9 cellular contexts compared by ENCODE assay signal in the genomic region with DNA sequence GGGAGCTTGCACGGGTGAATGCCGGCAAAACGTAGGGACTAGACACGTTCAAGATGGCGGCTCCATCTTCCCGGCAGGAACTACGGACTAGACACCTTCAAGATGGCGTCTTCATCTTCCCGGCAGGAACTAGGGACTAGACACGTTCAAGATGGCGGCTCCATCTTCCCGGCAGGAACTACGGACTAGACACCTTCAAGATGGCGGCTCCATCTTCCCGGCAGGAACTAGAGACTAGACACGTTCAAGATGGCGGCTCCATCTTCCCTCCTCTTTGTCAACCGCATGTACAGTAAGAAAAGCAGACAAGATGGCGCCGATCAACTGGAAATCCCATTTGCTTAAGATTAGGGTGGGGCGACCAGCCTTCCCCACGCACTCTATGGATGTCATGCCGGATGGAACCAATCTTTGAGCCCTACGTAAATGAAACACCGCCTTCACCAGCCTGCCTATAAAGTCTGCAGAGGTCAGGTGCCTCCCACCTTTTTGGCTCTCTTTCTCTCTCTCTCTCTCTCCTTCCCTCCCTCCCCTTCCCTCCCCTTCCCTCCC.
DNase-seq lines count a peak whose midpoint lies in the region; ATAC-seq and TF ChIP-seq lines count a peak whose summit lies in the region.
"Had no signal": no experiment of that assay in that cellular context is flagged by ENCODE, and none has a peak within 500 bp of the region (broad histone marks: within the 10 kb centered on the region; RNA-seq: fewer than 3 reads in every experiment).

No MANE protein-coding gene starts in this region.

- ATAC-seq in Right ventricle myocardium superior (ENCODE audit: poor library complexity) (peak; percentile 53), GM23338 (no peak)

- POLR2A ChIA-PET in HEK293T (lab: Yijun Ruan, JAX), result no interaction called here

- H3K4me2 ChIP-seq in GM23338, result no peak overlapping the region

- no peak overlapping the region for H2AFZ ChIP-seq in GM23338

- DNase-seq in HEK293T (ENCODE audit: extremely low spot score) (peak; percentile 53), NCI-H69 (lab: John Stamatoyannopoulos, UW) (peak; percentile 48), Right ventricle myocardium superior (no peak), renal cortical epithelial cell (ENCODE audit: low read depth) (peak; percentile 79), GM23338 (ENCODE audit: low spot score) (no peak), A172 (ENCODE audit: low spot score) (no peak)
- DNase-seq in activated naive CD4-positive, alpha-beta T cell treated with anti-CD3 and anti-CD28 coated beads, Interleukin-2, amount 10 ng/mL, durations not matched to agents 7 days and 5 days, result peak; percentile 60

- no peak overlapping the region for H3K27ac Mint-ChIP-seq in activated naive CD4-positive, alpha-beta T cell treated with anti-CD3 and anti-CD28 coated beads, Interleukin-2, amount 10 ng/mL, durations not matched to agents 7 days and 5 days
- H3K27ac Mint-ChIP-seq in GM23338, result no peak overlapping the region

- no peaks in the 10 kb centered on the region for H3K9me2 ChIP-seq in GM23338 (ENCODE audit: insufficient read depth)

- H3K4me3 Mint-ChIP-seq in activated naive CD4-positive, alpha-beta T cell treated with anti-CD3 and anti-CD28 coated beads, Interleukin-2, amount 10 ng/mL, durations not matched to agents 7 days and 5 days, result peak overlapping the region; percentile 24
- no peak overlapping the region for H3K4me3 Mint-ChIP-seq in GM23338

- no peaks in the 10 kb centered on the region for H3K27me3 ChIP-seq in GM23338 (ENCODE audit: insufficient read depth)

- peaks cover 27% of the 10 kb centered on the region for H3K9me3 Mint-ChIP-seq in activated naive CD4-positive, alpha-beta T cell treated with anti-CD3 and anti-CD28 coated beads, Interleukin-2, amount 10 ng/mL, durations not matched to agents 7 days and 5 days
- peaks cover 85% of the 10 kb centered on the region for H3K9me3 Mint-ChIP-seq in GM23338

- H3K4me1 ChIP-seq in GM23338 (ENCODE audit: insufficient read depth), result no peaks in the 10 kb centered on the region

- no peaks in the 10 kb centered on the region for H3K79me2 ChIP-seq in GM23338 (replicated peaks; ENCODE audit: insufficient read depth)

- no peaks in the 10 kb centered on the region for H3K36me3 ChIP-seq in GM23338 (ENCODE audit: insufficient read depth)

- H3K27ac ChIP-seq in GM23338 (ENCODE audit: low read depth), result no peak overlapping the region

- no peaks in the 10 kb centered on the region for H3F3A ChIP-seq in GM23338 (replicated peaks; ENCODE audit: low read depth)

- no peaks in the 10 kb centered on the region for H3K27me3 Mint-ChIP-seq in activated naive CD4-positive, alpha-beta T cell treated with anti-CD3 and anti-CD28 coated beads, Interleukin-2, amount 10 ng/mL, durations not matched to agents 7 days and 5 days
- peaks cover 13% of the 10 kb centered on the region for H3K27me3 Mint-ChIP-seq in GM23338 (ENCODE audit: insufficient read depth, low read depth, poor library complexity)

- CTCF ChIA-PET in HEK293T (lab: Yijun Ruan, JAX), result no interaction called here
- CTCF ChIA-PET in activated naive CD4-positive, alpha-beta T cell treated with anti-CD3 and anti-CD28 coated beads, Interleukin-2, amount 10 ng/mL, durations not matched to agents 7 days and 5 days (lab: Charles Lee), result no interaction called here

- H3K4me1 Mint-ChIP-seq in activated naive CD4-positive, alpha-beta T cell treated with anti-CD3 and anti-CD28 coated beads, Interleukin-2, amount 10 ng/mL, durations not matched to agents 7 days and 5 days, result no peaks in the 10 kb centered on the region
- H3K4me1 Mint-ChIP-seq in GM23338, result no peaks in the 10 kb centered on the region
- H3K4me1 Mint-ChIP-seq: brain had no signal

- H4K20me1 ChIP-seq in GM23338 (replicated peaks; ENCODE audit: insufficient read depth), result no peaks in the 10 kb centered on the region

- no peaks in the 10 kb centered on the region for H3K36me3 Mint-ChIP-seq in activated naive CD4-positive, alpha-beta T cell treated with anti-CD3 and anti-CD28 coated beads, Interleukin-2, amount 10 ng/mL, durations not matched to agents 7 days and 5 days
- H3K36me3 Mint-ChIP-seq in GM23338 (ENCODE audit: low read depth), result peaks cover 37% of the 10 kb centered on the region
- H3K36me3 Mint-ChIP-seq: brain had no signal

- intact Hi-C loops in Right ventricle myocardium superior (cut with DNase I), result no loop called here

- no peak for TF ChIP-seq CTCF in GM23338 (conservative IDR thresholded peaks at IDR 0.05; ENCODE audit: low read depth in 2 of 2)

- peak overlapping the region; percentile 29; the same call in 1 of the 2 replicates for H3K4me3 ChIP-seq in GM08714 (ENCODE audit: low read length)
- H3K4me3 ChIP-seq in GM23338, result no peak overlapping the region

TF ChIP-seq in HEK293T, 16 proteins besides CTCF, POLR2A, EP300 and RAD21:
- peak; percentile 81 for TF ChIP-seq L3MBTL2 (conservative IDR thresholded peaks at IDR 0.05)
- no peak for TF ChIP-seq ELF4 (IDR thresholded peaks at IDR 0.05)
- no peak for TF ChIP-seq CTBP1 (IDR thresholded peaks at IDR 0.05; ENCODE audit: borderline replicate concordance)
- no peak for TF ChIP-seq BHLHE40 (IDR thresholded peaks at IDR 0.05; ENCODE audit: borderline replicate concordance)
- TF ChIP-seq, protein P1, sequence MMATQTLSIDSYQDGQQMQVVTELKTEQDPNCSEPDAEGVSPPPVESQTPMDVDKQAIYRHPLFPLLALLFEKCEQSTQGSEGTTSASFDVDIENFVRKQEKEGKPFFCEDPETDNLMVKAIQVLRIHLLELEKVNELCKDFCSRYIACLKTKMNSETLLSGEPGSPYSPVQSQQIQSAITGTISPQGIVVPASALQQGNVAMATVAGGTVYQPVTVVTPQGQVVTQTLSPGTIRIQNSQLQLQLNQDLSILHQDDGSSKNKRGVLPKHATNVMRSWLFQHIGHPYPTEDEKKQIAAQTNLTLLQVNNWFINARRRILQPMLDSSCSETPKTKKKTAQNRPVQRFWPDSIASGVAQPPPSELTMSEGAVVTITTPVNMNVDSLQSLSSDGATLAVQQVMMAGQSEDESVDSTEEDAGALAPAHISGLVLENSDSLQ (IDR thresholded peaks at IDR 0.05), result peak; percentile 15; the same call in 1 of the 2 replicates
- TF ChIP-seq FOXA1 (IDR thresholded peaks at IDR 0.05), result no peak
- TF ChIP-seq SP1 (IDR thresholded peaks at IDR 0.05), result no peak
- no peak for TF ChIP-seq FOXK2 (IDR thresholded peaks at IDR 0.05)
- TF ChIP-seq SUZ12 (IDR thresholded peaks at IDR 0.05), result no peak
- TF ChIP-seq HDGF (IDR thresholded peaks at IDR 0.05; ENCODE audit: borderline replicate concordance), result no peak
- TF ChIP-seq ZNF384 (IDR thresholded peaks at IDR 0.05), result no peak
- no peak for TF ChIP-seq LEF1 (IDR thresholded peaks at IDR 0.05; ENCODE audit: borderline replicate concordance)
- peak; percentile 76 for TF ChIP-seq NFRKB (IDR thresholded peaks at IDR 0.05)
- TF ChIP-seq TARDBP (IDR thresholded peaks at IDR 0.05), result no peak

TF ChIP-seq in GM23338, 12 proteins besides CTCF, POLR2A, EP300 and RAD21 (continues in another document):
- TF ChIP-seq STAT1 (IDR thresholded peaks at IDR 0.05; ENCODE audit: unreplicated experiment) (no peak), ZNF331 (CRISPR knock-in tag; IDR thresholded peaks at IDR 0.05; ENCODE audit: low read depth) (no peak), ZNF114 (CRISPR knock-in tag; IDR thresholded peaks at IDR 0.05) (no peak), NANOG (IDR thresholded peaks at IDR 0.05; ENCODE audit: borderline replicate concordance) (no peak), EZH2phosphoT487 (IDR thresholded peaks at IDR 0.05; ENCODE audit: unreplicated experiment) (no peak), POLR2AphosphoS5 (IDR thresholded peaks at IDR 0.05; ENCODE audit: low read depth) (no peak), JUNB (IDR thresholded peaks at IDR 0.05; ENCODE audit: unreplicated experiment) (no peak), CREB1 (CRISPR knock-in tag; IDR thresholded peaks at IDR 0.05; ENCODE audit: low read depth) (no peak)
- TF ChIP-seq, protein P2, sequence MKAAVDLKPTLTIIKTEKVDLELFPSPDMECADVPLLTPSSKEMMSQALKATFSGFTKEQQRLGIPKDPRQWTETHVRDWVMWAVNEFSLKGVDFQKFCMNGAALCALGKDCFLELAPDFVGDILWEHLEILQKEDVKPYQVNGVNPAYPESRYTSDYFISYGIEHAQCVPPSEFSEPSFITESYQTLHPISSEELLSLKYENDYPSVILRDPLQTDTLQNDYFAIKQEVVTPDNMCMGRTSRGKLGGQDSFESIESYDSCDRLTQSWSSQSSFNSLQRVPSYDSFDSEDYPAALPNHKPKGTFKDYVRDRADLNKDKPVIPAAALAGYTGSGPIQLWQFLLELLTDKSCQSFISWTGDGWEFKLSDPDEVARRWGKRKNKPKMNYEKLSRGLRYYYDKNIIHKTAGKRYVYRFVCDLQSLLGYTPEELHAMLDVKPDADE (IDR thresholded peaks at IDR 0.05), result no peak
- TF ChIP-seq, protein P3, sequence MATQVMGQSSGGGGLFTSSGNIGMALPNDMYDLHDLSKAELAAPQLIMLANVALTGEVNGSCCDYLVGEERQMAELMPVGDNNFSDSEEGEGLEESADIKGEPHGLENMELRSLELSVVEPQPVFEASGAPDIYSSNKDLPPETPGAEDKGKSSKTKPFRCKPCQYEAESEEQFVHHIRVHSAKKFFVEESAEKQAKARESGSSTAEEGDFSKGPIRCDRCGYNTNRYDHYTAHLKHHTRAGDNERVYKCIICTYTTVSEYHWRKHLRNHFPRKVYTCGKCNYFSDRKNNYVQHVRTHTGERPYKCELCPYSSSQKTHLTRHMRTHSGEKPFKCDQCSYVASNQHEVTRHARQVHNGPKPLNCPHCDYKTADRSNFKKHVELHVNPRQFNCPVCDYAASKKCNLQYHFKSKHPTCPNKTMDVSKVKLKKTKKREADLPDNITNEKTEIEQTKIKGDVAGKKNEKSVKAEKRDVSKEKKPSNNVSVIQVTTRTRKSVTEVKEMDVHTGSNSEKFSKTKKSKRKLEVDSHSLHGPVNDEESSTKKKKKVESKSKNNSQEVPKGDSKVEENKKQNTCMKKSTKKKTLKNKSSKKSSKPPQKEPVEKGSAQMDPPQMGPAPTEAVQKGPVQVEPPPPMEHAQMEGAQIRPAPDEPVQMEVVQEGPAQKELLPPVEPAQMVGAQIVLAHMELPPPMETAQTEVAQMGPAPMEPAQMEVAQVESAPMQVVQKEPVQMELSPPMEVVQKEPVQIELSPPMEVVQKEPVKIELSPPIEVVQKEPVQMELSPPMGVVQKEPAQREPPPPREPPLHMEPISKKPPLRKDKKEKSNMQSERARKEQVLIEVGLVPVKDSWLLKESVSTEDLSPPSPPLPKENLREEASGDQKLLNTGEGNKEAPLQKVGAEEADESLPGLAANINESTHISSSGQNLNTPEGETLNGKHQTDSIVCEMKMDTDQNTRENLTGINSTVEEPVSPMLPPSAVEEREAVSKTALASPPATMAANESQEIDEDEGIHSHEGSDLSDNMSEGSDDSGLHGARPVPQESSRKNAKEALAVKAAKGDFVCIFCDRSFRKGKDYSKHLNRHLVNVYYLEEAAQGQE (IDR thresholded peaks at IDR 0.05; ENCODE audit: unreplicated experiment), result no peak

Comparison
In these comparisons a context has a peak if more than half of its experiments do, and no peak if none do; other contexts are left out.
1. DNase-seq: peak in HEK293T (single experiment), NCI-H69 (single experiment), activated naive CD4-positive, alpha-beta T cell treated with anti-CD3 and anti-CD28 coated beads, Interleukin-2, amount 10 ng/mL, durations not matched to agents 7 days and 5 days (single experiment) and renal cortical epithelial cell (single experiment); none in Right ventricle myocardium superior (single experiment), GM23338 (single experiment) and A172 (single experiment).